In the genomic region with DNA sequence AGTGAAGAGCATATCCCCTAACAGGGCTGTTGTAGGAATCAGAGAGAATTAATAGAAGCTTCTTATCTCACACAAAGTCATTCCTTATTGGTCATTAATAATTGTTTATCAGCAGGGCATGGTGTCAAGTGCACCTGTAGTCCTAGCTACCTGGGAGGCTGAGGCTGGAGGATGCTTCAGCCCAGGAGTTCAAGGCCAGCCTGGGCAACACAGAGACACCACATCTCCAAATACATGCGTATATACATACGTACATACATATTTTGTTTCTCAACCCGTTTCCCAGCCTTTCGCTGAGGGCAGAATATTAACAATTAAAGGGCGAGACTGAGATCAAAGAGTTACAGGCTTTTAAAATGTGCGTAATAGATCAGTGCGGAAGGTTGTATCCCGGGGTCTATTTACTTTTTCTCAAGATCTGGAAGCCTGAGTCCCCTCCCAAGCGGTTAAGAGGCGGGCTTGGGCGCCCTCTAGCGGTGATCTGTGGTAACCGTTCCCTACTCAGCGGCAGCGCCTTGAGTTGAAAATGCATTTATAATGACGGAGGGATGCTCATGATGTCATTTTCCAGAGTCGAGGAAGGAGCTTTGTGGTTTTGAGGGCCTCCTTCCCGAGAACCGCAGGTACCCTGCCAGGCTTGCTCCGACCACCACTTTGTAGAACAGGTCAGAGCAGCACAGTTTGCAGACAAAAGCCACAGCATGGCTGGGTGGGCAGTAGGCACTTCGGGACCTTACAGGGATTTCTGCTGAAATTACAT, we compare ENCODE assay signal across 8 cellular contexts.
DNase-seq lines count a peak whose midpoint lies in the region; ATAC-seq and TF ChIP-seq lines count a peak whose summit lies in the region.

No MANE protein-coding gene starts in this region.

- H3K4me1 Mint-ChIP-seq in activated CD4-positive, alpha-beta T cell treated with anti-CD3 and anti-CD28 coated beads for 36 hours, result no peaks in the 10 kb centered on the region
- H3K4me1 Mint-ChIP-seq in chondrocyte (ENCODE audit: low read depth), result peaks cover 5% of the 10 kb centered on the region

- H3K27me3 Mint-ChIP-seq in activated CD4-positive, alpha-beta T cell treated with anti-CD3 and anti-CD28 coated beads for 36 hours, result peaks cover 3% of the 10 kb centered on the region
- peaks cover 20% of the 10 kb centered on the region for H3K27me3 Mint-ChIP-seq in chondrocyte (ENCODE audit: low read depth)

- H3K4me3 Mint-ChIP-seq in activated CD4-positive, alpha-beta T cell treated with anti-CD3 and anti-CD28 coated beads for 36 hours, result no peak overlapping the region
- H3K4me3 Mint-ChIP-seq in chondrocyte (ENCODE audit: unreplicated experiment), result peak overlapping the region; percentile 49

- CTCF ChIA-PET in activated CD4-positive, alpha-beta T cell treated with anti-CD3 and anti-CD28 coated beads for 36 hours (lab: Charles Lee), result interaction anchor here (0.6 to 2.0 kb wide), 23 partner anchors 10 to 1093 kb away, joined by 3 to 12 read pairs (median 3); no protein-coding TSS in a partner anchor

- no peak overlapping the region for H3K27ac Mint-ChIP-seq in activated CD4-positive, alpha-beta T cell treated with anti-CD3 and anti-CD28 coated beads for 36 hours
- no peak overlapping the region for H3K27ac Mint-ChIP-seq in chondrocyte (ENCODE audit: unreplicated experiment)

- TF ChIP-seq CTCF in chondrocyte (IDR thresholded peaks at IDR 0.05), result peak; percentile 99

- no peaks in the 10 kb centered on the region for H3K9me3 Mint-ChIP-seq in activated CD4-positive, alpha-beta T cell treated with anti-CD3 and anti-CD28 coated beads for 36 hours (ENCODE audit: low read depth)
- no peaks in the 10 kb centered on the region for H3K9me3 Mint-ChIP-seq in chondrocyte (ENCODE audit: low read depth)

- ATAC-seq in HG02763 (IDR thresholded peaks at IDR 0.05; ENCODE audit: unreplicated experiment) (peak; percentile 48), GM21737 (IDR thresholded peaks at IDR 0.05; ENCODE audit: unreplicated experiment) (no peak)
- ATAC-seq in activated CD4-positive, alpha-beta T cell treated with anti-CD3 and anti-CD28 coated beads for 36 hours, result peak; percentile 72

- H3K36me3 Mint-ChIP-seq in activated CD4-positive, alpha-beta T cell treated with anti-CD3 and anti-CD28 coated beads for 36 hours (ENCODE audit: low read depth), result no peaks in the 10 kb centered on the region
- no peaks in the 10 kb centered on the region for H3K36me3 Mint-ChIP-seq in chondrocyte (ENCODE audit: low read depth)

- intact Hi-C loops in activated CD4-positive, alpha-beta T cell treated with anti-CD3 and anti-CD28 coated beads for 36 hours (cut with DNase I, micrococcal nuclease), result loop anchor here (1.0 to 10.0 kb wide), 5 partner anchors 57 to 745 kb away; no protein-coding TSS in a partner anchor

- peak; percentile 83 for DNase-seq in D341Med (ENCODE audit: low spot score)
- DNase-seq in NCI-H510A (lab: John Stamatoyannopoulos, UW), result peak; percentile 28
- DNase-seq in activated CD4-positive, alpha-beta T cell treated with anti-CD3 and anti-CD28 coated beads for 36 hours, result peak; percentile 85
- no peak for DNase-seq in chondrocyte (ENCODE audit: low spot score)
- DNase-seq in left kidney (ENCODE audit: low read depth, low spot score), result peak; percentile 88
- DNase-seq in stimulated activated CD4-positive, alpha-beta T cell treated with anti-CD3 and anti-CD28 coated beads, Interleukin-4, amount 100 ng/mL, for 1 hour, result peak; percentile 73

- POLR2A ChIA-PET in activated CD4-positive, alpha-beta T cell treated with anti-CD3 and anti-CD28 coated beads for 36 hours (lab: Charles Lee), result no interaction called here
